1 cellular context compared by ENCODE assay signal in the genomic region with DNA sequence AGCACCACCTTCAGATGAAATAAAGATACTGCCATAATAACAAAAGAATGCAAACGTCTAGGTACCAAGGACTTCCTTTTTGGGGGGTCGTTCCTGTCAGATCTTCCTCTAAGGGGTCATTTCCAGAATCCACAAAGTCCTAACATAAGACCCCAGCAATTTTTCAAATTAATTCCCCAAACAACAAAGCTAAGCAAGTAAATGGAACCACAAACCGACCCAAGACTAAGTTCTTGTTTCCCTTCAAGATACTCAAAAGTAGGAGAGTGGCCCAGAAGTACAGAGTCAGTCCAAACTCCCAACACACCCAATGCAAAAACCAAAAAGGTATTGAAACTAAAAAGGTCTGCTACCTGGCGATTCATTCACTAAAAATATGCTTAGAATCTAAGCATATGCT.
TF ChIP-seq lines count a peak whose summit lies in the region.

No MANE protein-coding gene starts in this region.

TF ChIP-seq in WTC11, 78 proteins besides CTCF, POLR2A, EP300 and RAD21 (continued from another document):
- no peak for TF ChIP-seq ERG (CRISPR knock-in tag; IDR thresholded peaks at IDR 0.05)
- no peak for TF ChIP-seq ELF4 (CRISPR knock-in tag; IDR thresholded peaks at IDR 0.05; ENCODE audit: low read depth)
- TF ChIP-seq NR2C2 (CRISPR knock-in tag; IDR thresholded peaks at IDR 0.05) = no peak
- TF ChIP-seq ZNF671 (CRISPR knock-in tag; IDR thresholded peaks at IDR 0.05) = no peak
- TF ChIP-seq, protein P1, sequence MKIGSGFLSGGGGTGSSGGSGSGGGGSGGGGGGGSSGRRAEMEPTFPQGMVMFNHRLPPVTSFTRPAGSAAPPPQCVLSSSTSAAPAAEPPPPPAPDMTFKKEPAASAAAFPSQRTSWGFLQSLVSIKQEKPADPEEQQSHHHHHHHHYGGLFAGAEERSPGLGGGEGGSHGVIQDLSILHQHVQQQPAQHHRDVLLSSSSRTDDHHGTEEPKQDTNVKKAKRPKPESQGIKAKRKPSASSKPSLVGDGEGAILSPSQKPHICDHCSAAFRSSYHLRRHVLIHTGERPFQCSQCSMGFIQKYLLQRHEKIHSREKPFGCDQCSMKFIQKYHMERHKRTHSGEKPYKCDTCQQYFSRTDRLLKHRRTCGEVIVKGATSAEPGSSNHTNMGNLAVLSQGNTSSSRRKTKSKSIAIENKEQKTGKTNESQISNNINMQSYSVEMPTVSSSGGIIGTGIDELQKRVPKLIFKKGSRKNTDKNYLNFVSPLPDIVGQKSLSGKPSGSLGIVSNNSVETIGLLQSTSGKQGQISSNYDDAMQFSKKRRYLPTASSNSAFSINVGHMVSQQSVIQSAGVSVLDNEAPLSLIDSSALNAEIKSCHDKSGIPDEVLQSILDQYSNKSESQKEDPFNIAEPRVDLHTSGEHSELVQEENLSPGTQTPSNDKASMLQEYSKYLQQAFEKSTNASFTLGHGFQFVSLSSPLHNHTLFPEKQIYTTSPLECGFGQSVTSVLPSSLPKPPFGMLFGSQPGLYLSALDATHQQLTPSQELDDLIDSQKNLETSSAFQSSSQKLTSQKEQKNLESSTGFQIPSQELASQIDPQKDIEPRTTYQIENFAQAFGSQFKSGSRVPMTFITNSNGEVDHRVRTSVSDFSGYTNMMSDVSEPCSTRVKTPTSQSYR (CRISPR knock-in tag; IDR thresholded peaks at IDR 0.05) = no peak
- no peak for TF ChIP-seq EMX1 (CRISPR knock-in tag; IDR thresholded peaks at IDR 0.05)
- TF ChIP-seq, protein P2, sequence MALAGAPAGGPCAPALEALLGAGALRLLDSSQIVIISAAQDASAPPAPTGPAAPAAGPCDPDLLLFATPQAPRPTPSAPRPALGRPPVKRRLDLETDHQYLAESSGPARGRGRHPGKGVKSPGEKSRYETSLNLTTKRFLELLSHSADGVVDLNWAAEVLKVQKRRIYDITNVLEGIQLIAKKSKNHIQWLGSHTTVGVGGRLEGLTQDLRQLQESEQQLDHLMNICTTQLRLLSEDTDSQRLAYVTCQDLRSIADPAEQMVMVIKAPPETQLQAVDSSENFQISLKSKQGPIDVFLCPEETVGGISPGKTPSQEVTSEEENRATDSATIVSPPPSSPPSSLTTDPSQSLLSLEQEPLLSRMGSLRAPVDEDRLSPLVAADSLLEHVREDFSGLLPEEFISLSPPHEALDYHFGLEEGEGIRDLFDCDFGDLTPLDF (CRISPR knock-in tag; IDR thresholded peaks at IDR 0.05) = no peak
- no peak for TF ChIP-seq PRRX2 (CRISPR knock-in tag; IDR thresholded peaks at IDR 0.05)
- no peak for TF ChIP-seq NFYB (CRISPR knock-in tag; conservative IDR thresholded peaks at IDR 0.05; ENCODE audit: low read depth)
- TF ChIP-seq, protein P3, sequence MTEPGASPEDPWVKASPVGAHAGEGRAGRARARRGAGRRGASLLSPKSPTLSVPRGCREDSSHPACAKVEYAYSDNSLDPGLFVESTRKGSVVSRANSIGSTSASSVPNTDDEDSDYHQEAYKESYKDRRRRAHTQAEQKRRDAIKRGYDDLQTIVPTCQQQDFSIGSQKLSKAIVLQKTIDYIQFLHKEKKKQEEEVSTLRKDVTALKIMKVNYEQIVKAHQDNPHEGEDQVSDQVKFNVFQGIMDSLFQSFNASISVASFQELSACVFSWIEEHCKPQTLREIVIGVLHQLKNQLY (CRISPR knock-in tag; IDR thresholded peaks at IDR 0.05) = no peak
- no peak for TF ChIP-seq ZNF232 (CRISPR knock-in tag; IDR thresholded peaks at IDR 0.05)
- TF ChIP-seq ESRRA (CRISPR knock-in tag; IDR thresholded peaks at IDR 0.05; ENCODE audit: borderline replicate concordance) = no peak
- no peak for TF ChIP-seq KAT7 (CRISPR knock-in tag; IDR thresholded peaks at IDR 0.05; ENCODE audit: borderline replicate concordance)
- TF ChIP-seq, protein P4, sequence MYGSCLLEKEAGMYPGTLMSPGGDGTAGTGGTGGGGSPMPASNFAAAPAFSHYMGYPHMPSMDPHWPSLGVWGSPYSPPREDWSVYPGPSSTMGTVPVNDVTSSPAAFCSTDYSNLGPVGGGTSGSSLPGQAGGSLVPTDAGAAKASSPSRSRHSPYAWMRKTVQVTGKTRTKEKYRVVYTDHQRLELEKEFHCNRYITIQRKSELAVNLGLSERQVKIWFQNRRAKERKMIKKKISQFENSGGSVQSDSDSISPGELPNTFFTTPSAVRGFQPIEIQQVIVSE (CRISPR knock-in tag; IDR thresholded peaks at IDR 0.05; ENCODE audit: borderline replicate concordance) = no peak
- TF ChIP-seq, protein P5, sequence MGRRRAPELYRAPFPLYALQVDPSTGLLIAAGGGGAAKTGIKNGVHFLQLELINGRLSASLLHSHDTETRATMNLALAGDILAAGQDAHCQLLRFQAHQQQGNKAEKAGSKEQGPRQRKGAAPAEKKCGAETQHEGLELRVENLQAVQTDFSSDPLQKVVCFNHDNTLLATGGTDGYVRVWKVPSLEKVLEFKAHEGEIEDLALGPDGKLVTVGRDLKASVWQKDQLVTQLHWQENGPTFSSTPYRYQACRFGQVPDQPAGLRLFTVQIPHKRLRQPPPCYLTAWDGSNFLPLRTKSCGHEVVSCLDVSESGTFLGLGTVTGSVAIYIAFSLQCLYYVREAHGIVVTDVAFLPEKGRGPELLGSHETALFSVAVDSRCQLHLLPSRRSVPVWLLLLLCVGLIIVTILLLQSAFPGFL (CRISPR knock-in tag; IDR thresholded peaks at IDR 0.05; ENCODE audit: borderline replicate concordance) = no peak
